8 cellular contexts compared by ENCODE assay signal in the genomic region with DNA sequence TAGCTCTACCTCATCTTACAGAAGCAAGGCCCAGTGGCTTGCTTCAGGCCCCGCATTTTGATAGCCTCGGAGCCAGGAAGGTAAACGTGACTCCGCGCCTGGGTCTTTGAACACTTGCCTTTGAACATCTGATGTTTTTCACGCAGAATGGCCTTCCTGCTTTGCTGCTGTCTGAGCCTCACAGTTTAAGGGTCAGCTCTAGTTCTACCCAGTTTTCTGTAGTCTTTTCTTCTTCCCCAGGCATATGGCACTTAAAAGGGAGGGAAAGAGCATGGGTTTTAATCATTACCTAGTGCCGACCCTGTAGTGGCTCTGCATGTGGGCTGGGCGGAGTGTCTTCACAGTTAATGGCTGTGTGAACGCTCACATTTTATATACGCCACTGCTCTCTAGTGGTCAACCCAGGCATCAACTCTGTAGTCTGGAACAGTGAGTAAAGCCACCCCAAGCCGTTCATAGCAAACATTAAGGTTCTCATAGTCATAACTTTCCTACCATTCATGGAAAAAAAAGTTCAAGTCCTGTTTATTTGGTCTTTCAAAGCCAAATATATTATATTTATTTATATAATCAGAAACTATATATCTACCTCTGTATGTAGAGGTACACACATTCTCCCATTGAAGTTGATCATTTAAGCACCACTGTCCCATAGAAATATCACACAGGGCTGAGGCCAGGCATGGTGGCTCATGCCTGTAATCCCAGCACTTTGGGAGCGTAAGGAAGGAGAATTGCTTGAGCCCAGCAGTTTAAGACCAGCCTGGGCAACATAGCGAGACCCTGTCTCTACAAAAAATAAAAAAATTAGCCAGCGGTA.
DNase-seq lines count a peak whose midpoint lies in the region; ATAC-seq and TF ChIP-seq lines count a peak whose summit lies in the region.

No MANE protein-coding gene starts in this region.

- H3K9me2 ChIP-seq in PC-3 (replicated peaks; ENCODE audit: low read length): no peaks in the 10 kb centered on the region

- H4K20me1 ChIP-seq in KMS-11 (ENCODE audit: insufficient read depth) (no peaks in the 10 kb centered on the region), PC-3 (ENCODE audit: low read length) (no peaks in the 10 kb centered on the region), neural progenitor cell (ENCODE audit: low read depth) (no peaks in the 10 kb centered on the region)

- H3K36me3 Mint-ChIP-seq in activated T-cell treated with anti-CD3 and anti-CD28 coated beads, Interleukin-2, amount 50 U/mL, for 4 hours (ENCODE audit: insufficient read depth): no peaks in the 10 kb centered on the region
- no peaks in the 10 kb centered on the region for H3K36me3 Mint-ChIP-seq in neural progenitor cell

- H3K4me3 Mint-ChIP-seq in activated T-cell treated with anti-CD3 and anti-CD28 coated beads, Interleukin-2, amount 50 U/mL, for 4 hours: peak overlapping the region; percentile 40
- H3K4me3 Mint-ChIP-seq in neural progenitor cell: no peak overlapping the region

- POLR2A ChIA-PET in PC-3 (lab: Charles Lee; ENCODE audit: unreplicated experiment): no interaction called here

- H3K36me3 ChIP-seq in KMS-11 (ENCODE audit: insufficient read depth): no peaks in the 10 kb centered on the region
- no peaks in the 10 kb centered on the region for H3K36me3 ChIP-seq in PC-3 (ENCODE audit: low read depth, low read length)
- H3K36me3 ChIP-seq in neural progenitor cell: no peaks in the 10 kb centered on the region
- no peaks in the 10 kb centered on the region for H3K36me3 ChIP-seq in suprapubic skin

- CTCF ChIA-PET in PC-3 (lab: Charles Lee): no interaction called here

- H3K27ac Mint-ChIP-seq in neural progenitor cell: no peak overlapping the region

- no peaks in the 10 kb centered on the region for H3K27me3 Mint-ChIP-seq in activated T-cell treated with anti-CD3 and anti-CD28 coated beads, Interleukin-2, amount 50 U/mL, for 4 hours (ENCODE audit: low read depth)
- peaks cover 18% of the 10 kb centered on the region for H3K27me3 Mint-ChIP-seq in neural progenitor cell (ENCODE audit: insufficient read depth, low read depth)

- H3K79me2 ChIP-seq in KMS-11 (ENCODE audit: insufficient read depth, low read depth) (no peaks in the 10 kb centered on the region), PC-3 (ENCODE audit: low read length) (no peaks in the 10 kb centered on the region), neural progenitor cell (ENCODE audit: low read depth) (no peaks in the 10 kb centered on the region)

- ATAC-seq in GM21825 (IDR thresholded peaks at IDR 0.05; ENCODE audit: unreplicated experiment) (peak; percentile 94), PC-3 (peak; percentile 99)
- ATAC-seq in activated T-cell treated with anti-CD3 and anti-CD28 coated beads, Interleukin-2, amount 50 U/mL, for 4 hours: peak; percentile 99

- DNase-seq in ELR (ENCODE audit: low read depth) (peak; percentile 85), PC-3 (peak; percentile 80), fibroblast of gingiva (ENCODE audit: low read depth) (peak; percentile 59), neural progenitor cell (ENCODE audit: low spot score) (peak; percentile 88), suprapubic skin (ENCODE audit: low spot score in 2 of 2) (peak in 1 of 2 donors; percentile 78)
- peak; percentile 65 for DNase-seq in activated T-cell treated with anti-CD3 and anti-CD28 coated beads, Interleukin-2, amount 50 U/mL, for 4 hours

- H3K4me2 ChIP-seq in KMS-11 (peak overlapping the region; percentile 5; the same call in 1 of the 2 replicates), PC-3 (ENCODE audit: low read length) (0 out of 2 replicates have a peak overlapping the region, but pooled peaks have one; percentile 20), neural progenitor cell (no peak overlapping the region)

- H3K9ac ChIP-seq in KMS-11 (no peak overlapping the region), PC-3 (ENCODE audit: low read length) (no peak overlapping the region), neural progenitor cell (no peak overlapping the region)

- TF ChIP-seq CTCF in KMS-11 (conservative IDR thresholded peaks at IDR 0.05; ENCODE audit: low read depth, low read length) (peak; percentile 94), PC-3 (conservative IDR thresholded peaks at IDR 0.05; ENCODE audit: low read depth, low read length) (peak; percentile 76), neural progenitor cell (IDR thresholded peaks at IDR 0.05) (peak; percentile 83), suprapubic skin (IDR thresholded peaks at IDR 0.05) (peak; percentile 81 to 90)

- WGBS in suprapubic skin: 35% methylated on average over 14 of the region's 14 CpGs

- H3K4me3 ChIP-seq in KMS-11 (IDR thresholded peaks at IDR 0.05; ENCODE audit: insufficient read depth, low read depth, low read length) (no peak overlapping the region), PC-3 (ENCODE audit: low read length) (no peak overlapping the region), neural progenitor cell (no peak overlapping the region), suprapubic skin (no peak overlapping the region)

- H3F3A ChIP-seq in PC-3 (ENCODE audit: low read length, unreplicated experiment) (no peaks in the 10 kb centered on the region), neural progenitor cell (ENCODE audit: low read depth) (no peaks in the 10 kb centered on the region)

- H3K27ac ChIP-seq in KMS-11 (no peak overlapping the region), PC-3 (ENCODE audit: low read length) (no peak overlapping the region), neural progenitor cell (no peak overlapping the region), suprapubic skin (no peak overlapping the region)

- peaks cover 4% of the 10 kb centered on the region for H3K4me1 Mint-ChIP-seq in activated T-cell treated with anti-CD3 and anti-CD28 coated beads, Interleukin-2, amount 50 U/mL, for 4 hours (ENCODE audit: low read depth)
- H3K4me1 Mint-ChIP-seq in neural progenitor cell: peaks cover 3% of the 10 kb centered on the region

- no peaks in the 10 kb centered on the region; the same call in 1 of the 2 replicates for H3K27me3 ChIP-seq in KMS-11 (ENCODE audit: insufficient read depth, low read depth)
- no peaks in the 10 kb centered on the region for H3K27me3 ChIP-seq in PC-3 (ENCODE audit: low read length)
- no peaks in the 10 kb centered on the region for H3K27me3 ChIP-seq in neural progenitor cell
- H3K27me3 ChIP-seq in suprapubic skin: no peaks in the 10 kb centered on the region

- H3K9me3 ChIP-seq in PC-3 (ENCODE audit: low read length) (no peaks in the 10 kb centered on the region), neural progenitor cell (ENCODE audit: low read depth) (no peaks in the 10 kb centered on the region), suprapubic skin (no peaks in the 10 kb centered on the region)

- intact Hi-C loops in PC-3 (cut with micrococcal nuclease): loop anchor here (1.0 to 10.0 kb wide), 4 partner anchors 212 to 652 kb away; partner anchors contain the start of gene XPR1

- TF ChIP-seq POLR2A in suprapubic skin (IDR thresholded peaks at IDR 0.05): no peak

- peaks cover 15% of the 10 kb centered on the region for H3K9me3 Mint-ChIP-seq in activated T-cell treated with anti-CD3 and anti-CD28 coated beads, Interleukin-2, amount 50 U/mL, for 4 hours
- H3K9me3 Mint-ChIP-seq in neural progenitor cell: peaks cover 11% of the 10 kb centered on the region

- TF ChIP-seq EP300 in suprapubic skin (IDR thresholded peaks at IDR 0.05): no peak

- H2AFZ ChIP-seq in KMS-11 (ENCODE audit: low read depth): peak overlapping the region; percentile 38
- peak overlapping the region; percentile 51 for H2AFZ ChIP-seq in PC-3 (ENCODE audit: low read length)
- H2AFZ ChIP-seq in neural progenitor cell (replicated peaks): peak overlapping the region; percentile 65

- peaks cover 5% of the 10 kb centered on the region for H3K4me1 ChIP-seq in KMS-11 (ENCODE audit: low read depth, poor library complexity, severe bottlenecking)
- H3K4me1 ChIP-seq in PC-3 (ENCODE audit: insufficient read depth, low read length): no peaks in the 10 kb centered on the region
- H3K4me1 ChIP-seq in neural progenitor cell: no peaks in the 10 kb centered on the region
- peaks cover 3% of the 10 kb centered on the region for H3K4me1 ChIP-seq in suprapubic skin

- BruUV-seq in PC-3 (replicated peaks; lab: Mats Ljungman, UMichigan): no TSS peak
